ENCODE assay signal across 1 cellular context in genomic region chr1:1508775-1509464, GRCh38.
TF ChIP-seq lines count a peak whose summit lies in the region.

No MANE protein-coding gene starts in this region.

TF ChIP-seq in HepG2, 621 proteins besides CTCF, POLR2A, EP300 and RAD21:
- TF ChIP-seq PATZ1 (CRISPR knock-in tag; IDR thresholded peaks at IDR 0.05) (peak; percentile 23; the same call in 1 of the 2 replicates), GABPB1 (CRISPR knock-in tag; IDR thresholded peaks at IDR 0.05) (0 out of 2 replicates have a peak, but pooled peaks have one; percentile 14), CEBPG (CRISPR knock-in tag; IDR thresholded peaks at IDR 0.05) (peak; percentile 36; the same call in 1 of the 2 replicates), BCL6 (CRISPR knock-in tag; IDR thresholded peaks at IDR 0.05) (0 out of 2 replicates have a peak, but pooled peaks have one; percentile 24), MEF2D (CRISPR knock-in tag; IDR thresholded peaks at IDR 0.05) (peak; percentile 59; the same call in 1 of the 2 replicates), ZNF687 (CRISPR knock-in tag; IDR thresholded peaks at IDR 0.05) (peak; percentile 50; the same call in 1 of the 2 replicates)
